Comparison of ENCODE assay signal across 1 cellular context in genomic region chr17:49252148-49252682, GRCh38.
TF ChIP-seq lines count a peak whose summit lies in the region.

No MANE protein-coding gene starts in this region.

TF ChIP-seq in H1, 55 proteins besides CTCF, POLR2A, EP300 and RAD21 (continued from another document):
- TF ChIP-seq SIRT6 (IDR thresholded peaks at IDR 0.05; ENCODE audit: low read length) (no peak), PHF8 (conservative IDR thresholded peaks at IDR 0.05; ENCODE audit: low read depth, low read length) (no peak), TEAD4 (IDR thresholded peaks at IDR 0.05; ENCODE audit: low read depth, low read length) (no peak), POLR2AphosphoS5 (IDR thresholded peaks at IDR 0.05; ENCODE audit: low read depth, low read length) (no peak), TBP (IDR thresholded peaks at IDR 0.05; ENCODE audit: low read depth, low read length) (no peak), ASH2L (IDR thresholded peaks at IDR 0.05; ENCODE audit: low read length) (no peak), CBX5 (IDR thresholded peaks at IDR 0.05; ENCODE audit: low read depth, low read length) (no peak), NRF1 (IDR thresholded peaks at IDR 0.05; ENCODE audit: low read depth, low read length) (no peak), CHD7 (IDR thresholded peaks at IDR 0.05; ENCODE audit: insufficient replicate concordance, low read length) (no peak), CTBP2 (IDR thresholded peaks at IDR 0.05; ENCODE audit: borderline replicate concordance, insufficient read depth, insufficient read length, low read length) (no peak)
